ENCODE assay signal across 8 cellular contexts in the genomic region with DNA sequence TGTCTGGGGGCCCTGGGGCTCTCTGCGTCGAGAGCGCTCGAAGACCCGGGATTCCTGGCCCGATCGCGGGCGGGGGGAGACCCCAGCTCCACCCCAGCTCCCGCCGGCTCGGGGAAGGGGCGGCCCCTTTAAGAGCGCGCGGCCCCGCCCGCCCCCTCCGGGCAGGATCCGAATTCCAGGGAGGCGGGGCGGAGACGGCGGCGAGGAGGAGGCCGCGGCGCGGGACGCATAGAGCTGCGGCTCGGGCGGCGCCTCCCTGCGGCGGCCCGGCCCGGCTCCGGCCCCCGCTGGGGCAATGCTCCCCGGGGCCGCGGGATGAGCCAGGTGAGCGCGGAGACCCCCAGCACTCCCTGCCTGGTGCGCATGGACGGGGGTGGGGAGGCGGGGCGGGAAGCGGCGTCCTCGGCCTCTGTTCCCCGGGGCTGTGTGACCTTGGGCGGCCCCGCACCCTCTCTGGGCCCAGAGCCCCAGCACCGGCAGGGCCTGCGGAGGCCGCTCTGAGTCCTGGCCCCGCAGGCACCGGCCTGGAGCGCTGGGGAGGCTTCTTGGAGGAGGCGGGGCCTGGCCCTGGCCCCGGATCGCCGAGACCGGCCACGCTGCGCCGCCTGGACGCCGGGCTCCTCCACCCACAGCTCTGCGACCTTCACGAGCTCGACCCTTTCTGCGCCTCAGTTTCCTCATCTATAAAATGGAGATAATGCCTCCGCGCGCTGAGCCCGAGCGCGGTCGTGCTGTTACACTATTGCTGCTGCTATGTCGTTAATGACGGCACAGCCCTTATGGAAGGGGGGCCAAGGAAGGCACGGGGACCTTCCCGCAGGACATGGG. TPM values are rescaled to one million over a fixed set of nuclear protein-coding genes. Genes with fewer than 3 reads are reported as not detected.
DNase-seq lines count a peak whose midpoint lies in the region; ATAC-seq, FAIRE-seq and TF ChIP-seq lines count a peak whose summit lies in the region.

No MANE protein-coding gene starts in this region.

- H3K27me3 ChIP-seq in body of pancreas (no peaks in the 10 kb centered on the region), iPS DF 6.9 (ENCODE audit: control insufficient read depth, insufficient read depth, low read length) (no peaks in the 10 kb centered on the region), rectal smooth muscle tissue (ENCODE audit: control insufficient read depth, insufficient read depth, low read length) (no peaks in the 10 kb centered on the region)

- 0 to 8% methylated on average over 19 to 65 of the region's 86 CpGs for WGBS in body of pancreas, 2 donors
- no CpG with 5 or more reads among the region's 86 CpGs for WGBS in iPS DF 6.9 (ENCODE audit: insufficient coverage, insufficient read length)

- FAIRE-seq in RCC 7860 (lab: Jason Lieb, UNC), result no peak

- H3K9me3 ChIP-seq in body of pancreas, result no peaks in the 10 kb centered on the region
- no peaks in the 10 kb centered on the region for H3K9me3 ChIP-seq in iPS DF 6.9 (ENCODE audit: control insufficient read depth, insufficient read depth, low read length)

- intact Hi-C loops in body of pancreas (cut with DNase I), result no loop called here

- DNase-seq in COLO829 (ENCODE audit: low spot score), result peak; percentile 79
- peak; percentile 84 for DNase-seq in HT-29 (ENCODE audit: low spot score)
- DNase-seq in RCC 7860 (ENCODE audit: low spot score), result peak; percentile 42
- DNase-seq in body of pancreas, result peak; percentile 81 to 86 (median 83)
- peak; percentile 54 for DNase-seq in iPS DF 6.9 (ENCODE audit: low read depth, low spot score)

- peak overlapping the region; percentile 51 to 84 (median 72) for H3K27ac ChIP-seq in body of pancreas
- no peak overlapping the region for H3K27ac ChIP-seq in iPS DF 6.9 (ENCODE audit: low read length)
- H3K27ac ChIP-seq in rectal smooth muscle tissue (ENCODE audit: low read depth, low read length), result peak overlapping the region; percentile 82

- peak; percentile 75 for ATAC-seq in body of pancreas
- no peak for ATAC-seq in HG03354 (IDR thresholded peaks at IDR 0.05; ENCODE audit: poor library complexity, severe bottlenecking, unreplicated experiment)
- ATAC-seq in GM18868 (IDR thresholded peaks at IDR 0.05; ENCODE audit: unreplicated experiment), result no peak

- TF ChIP-seq POLR2A in body of pancreas (IDR thresholded peaks at IDR 0.05), result peak in 2 of 3 donors; percentile 35 to 40

- H3K4me3 ChIP-seq in body of pancreas (peak overlapping the region; percentile 56 to 71), iPS DF 6.9 (ENCODE audit: low read length) (peak overlapping the region; percentile 63), rectal smooth muscle tissue (ENCODE audit: low read length) (peak overlapping the region; percentile 93)

- H3K9ac ChIP-seq in rectal smooth muscle tissue (ENCODE audit: low read length), result peak overlapping the region; percentile 62

- H3K4me1 ChIP-seq in body of pancreas (peaks cover 72% of the 10 kb centered on the region), iPS DF 6.9 (ENCODE audit: control insufficient read depth, insufficient read depth, low read length) (peaks cover 2% of the 10 kb centered on the region; the same call in 1 of the 2 replicates), rectal smooth muscle tissue (ENCODE audit: control insufficient read depth, insufficient read depth, low read length) (peaks cover 35% of the 10 kb centered on the region)

- peak in 2 of 7 experiments; percentile 15 to 36 for TF ChIP-seq CTCF in body of pancreas (IDR thresholded peaks at IDR 0.05)

- H3K36me3 ChIP-seq in body of pancreas (replicated peaks in 1 of 2; ENCODE audit: insufficient read depth in 1 of 2, low read depth in 2 of 2) (no peaks in the 10 kb centered on the region), iPS DF 6.9 (ENCODE audit: control insufficient read depth, insufficient read depth, low read length) (no peaks in the 10 kb centered on the region), rectal smooth muscle tissue (ENCODE audit: control insufficient read depth, insufficient read depth, low read length) (no peaks in the 10 kb centered on the region)

RNA-seq across cellular contexts. Expression of a gene that starts 0.6 kb away (rescaled TPM):
- total RNA-seq in HT-29 (2014; rRNA removed; shearing (Covaris generic)), result 23.7 and 25.2 TPM in 2 replicates
- total RNA-seq in body of pancreas, result 10 to 100 TPM; 15.8 to 19.2 TPM

RNA-seq across cellular contexts. Expression of a gene that starts 8.5 kb away (rescaled TPM):
- total RNA-seq in HT-29 (2014; rRNA removed; shearing (Covaris generic)), result 0.99 and 2.1 TPM in 2 replicates
- total RNA-seq in body of pancreas, result under 1 TPM in 1 of 2 donors, not detected in 1; 0.78 TPM

RNA-seq across cellular contexts. Expression of a gene that starts 39.0 kb away (rescaled TPM):
- 372 TPM in 2 replicates for total RNA-seq in HT-29 (2014; rRNA removed; shearing (Covaris generic))
- total RNA-seq in body of pancreas, result 100 to 1,000 TPM; 142 to 175 TPM

RNA-seq across cellular contexts. Expression of a gene that starts 39.3 kb away (rescaled TPM):
- 60.8 and 72.4 TPM in 2 replicates for total RNA-seq in HT-29 (2014; rRNA removed; shearing (Covaris generic))
- 10 to 100 TPM; 32.4 to 42.2 TPM for total RNA-seq in body of pancreas
